ENCODE assay signal across 12 cellular contexts in the genomic region with DNA sequence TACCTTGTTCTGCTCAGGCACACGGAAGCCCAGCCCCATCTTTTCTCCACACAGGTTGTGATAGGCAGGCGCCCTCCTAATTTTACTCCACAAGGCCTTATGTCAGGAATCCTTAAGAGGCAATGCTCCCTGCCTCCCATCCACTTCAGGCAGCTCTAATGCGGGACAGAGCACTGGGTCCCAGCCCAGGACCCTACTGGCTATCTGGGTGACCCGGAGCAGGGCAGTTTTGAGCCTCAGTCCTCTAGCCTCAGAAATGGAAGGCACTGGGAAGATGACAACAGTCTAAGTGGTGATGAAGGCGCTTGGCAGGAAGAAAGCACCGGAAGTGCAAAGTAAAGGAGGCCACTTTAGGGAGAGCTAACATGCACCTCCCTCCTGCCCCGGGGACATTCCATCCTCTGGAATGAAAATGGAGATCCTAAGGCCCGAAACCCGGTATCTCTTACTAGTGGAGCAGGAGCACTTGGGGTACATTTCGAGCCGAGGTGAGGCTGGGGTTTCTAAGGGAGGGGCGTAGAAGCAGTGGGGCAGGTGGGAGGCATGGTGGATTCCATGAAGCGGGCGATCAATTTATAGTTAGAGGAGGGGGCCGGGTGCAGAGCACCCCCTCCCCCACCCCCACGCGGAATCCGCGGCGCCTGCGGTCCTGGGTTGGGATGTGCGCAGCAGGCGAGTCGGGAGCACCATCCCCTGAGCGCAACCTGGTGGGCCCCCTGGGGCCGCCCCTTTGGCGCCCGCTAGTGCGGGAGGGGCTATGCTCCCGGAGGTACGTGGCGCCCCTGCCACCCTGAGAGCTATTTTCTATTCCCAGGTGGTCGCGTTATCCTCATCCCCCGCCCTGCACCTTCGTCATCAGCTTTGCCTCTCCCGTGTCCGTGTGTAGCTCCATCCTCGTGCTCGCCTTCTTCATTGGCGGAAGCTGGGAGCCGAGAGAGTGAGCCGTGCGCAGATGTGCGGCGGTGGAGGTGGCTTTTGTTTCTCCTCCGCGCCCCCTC. TPM values are rescaled to one million over a fixed set of nuclear protein-coding genes. Genes with fewer than 3 reads are reported as not detected.
DNase-seq lines count a peak whose midpoint lies in the region; ATAC-seq and TF ChIP-seq lines count a peak whose summit lies in the region.
"Had no signal": no experiment of that assay in that cellular context is flagged by ENCODE, and none has a peak within 500 bp of the region (broad histone marks: within the 10 kb centered on the region; RNA-seq: fewer than 3 reads in every experiment).

No MANE protein-coding gene starts in this region.

- no peaks in the 10 kb centered on the region for H3K36me3 ChIP-seq in CD8-positive, alpha-beta memory T cell (ENCODE audit: insufficient read depth, low read length)
- no peaks in the 10 kb centered on the region for H3K36me3 ChIP-seq in smooth muscle cell (ENCODE audit: low read depth)
- H3K36me3 ChIP-seq: ascending aorta, heart left ventricle, prostate gland had no signal

- no peaks in the 10 kb centered on the region for H3F3A ChIP-seq in smooth muscle cell (ENCODE audit: low read depth)

- no peak for TF ChIP-seq CTCF in smooth muscle cell (IDR thresholded peaks at IDR 0.05; ENCODE audit: borderline replicate concordance, insufficient read depth, poor library complexity, severe bottlenecking)

- in situ Hi-C loops in KBM-7 (cut with MboI; ENCODE audit: low pct_unique_long_range_greater_than_20kb, low sequenced_read_pairs): no loop called here

- H3K4me2 ChIP-seq in smooth muscle cell: peak overlapping the region; percentile 57

- peaks cover 8 to 16% of the 10 kb centered on the region in 2 donors for H3K27me3 Mint-ChIP-seq in CD8-positive, alpha-beta memory T cell
- peaks cover 24% of the 10 kb centered on the region for H3K27me3 Mint-ChIP-seq in T-helper 2 cell treated with Interferon-gamma antibody and Interleukin-4, amounts not matched to agents 5 μg/mL and 100 μg/mL, for 36 hours (ENCODE audit: low read depth)

- H3K9me3 Mint-ChIP-seq in CD8-positive, alpha-beta memory T cell: no peaks in the 10 kb centered on the region
- no peaks in the 10 kb centered on the region for H3K9me3 Mint-ChIP-seq in T-helper 2 cell treated with Interferon-gamma antibody and Interleukin-4, amounts not matched to agents 5 μg/mL and 100 μg/mL, for 36 hours

- H3K4me1 ChIP-seq in CD8-positive, alpha-beta memory T cell (ENCODE audit: insufficient read depth, low read length): peaks cover 27% of the 10 kb centered on the region
- peaks cover 5% of the 10 kb centered on the region for H3K4me1 ChIP-seq in smooth muscle cell (ENCODE audit: low read depth)

- H2AFZ ChIP-seq in smooth muscle cell (ENCODE audit: low read depth): no peak overlapping the region

- H3K4me3 Mint-ChIP-seq in CD8-positive, alpha-beta memory T cell: peak overlapping the region; percentile 84 to 94 (median 90)
- H3K4me3 Mint-ChIP-seq in T-helper 2 cell treated with Interferon-gamma antibody and Interleukin-4, amounts not matched to agents 5 μg/mL and 100 μg/mL, for 36 hours: peak overlapping the region; percentile 82

- H3K27me3 ChIP-seq in CD8-positive, alpha-beta memory T cell (ENCODE audit: insufficient read depth, low read length, poor library complexity, severe bottlenecking): peaks cover 5% of the 10 kb centered on the region
- H3K27me3 ChIP-seq in smooth muscle cell (ENCODE audit: low read depth): peaks cover 100% of the 10 kb centered on the region

- H3K9ac ChIP-seq in smooth muscle cell (ENCODE audit: low read depth): no peak overlapping the region

- CTCF ChIA-PET in CD8-positive, alpha-beta memory T cell (lab: Charles Lee): interaction anchor here (0.6 to 1.9 kb wide), 7 partner anchors 9 to 289 kb away, joined by 3 to 8 read pairs (median 3); no protein-coding TSS in a partner anchor

- 20% methylated on average over 30 of the region's 48 CpGs for WGBS in smooth muscle cell (ENCODE audit: low lambda C conversion rate)

- peak overlapping the region; percentile 67 for H3K4me3 ChIP-seq in CD8-positive, alpha-beta memory T cell (ENCODE audit: low read length)
- H3K4me3 ChIP-seq in smooth muscle cell: no peak overlapping the region
- H3K4me3 ChIP-seq: prostate gland had no signal

- H3K79me2 ChIP-seq in smooth muscle cell (ENCODE audit: low read depth): no peaks in the 10 kb centered on the region

- no peak for ATAC-seq in HG02852 (IDR thresholded peaks at IDR 0.05; ENCODE audit: unreplicated experiment)
- ATAC-seq: heart left ventricle had no signal

- H3K9me3 ChIP-seq in CD8-positive, alpha-beta memory T cell (ENCODE audit: low read length): no peaks in the 10 kb centered on the region
- no peaks in the 10 kb centered on the region for H3K9me3 ChIP-seq in smooth muscle cell (replicated peaks; ENCODE audit: low read depth)
- H3K9me3 ChIP-seq: ascending aorta, heart left ventricle, prostate gland had no signal

- DNase-seq in CD8-positive, alpha-beta memory T cell: peak in 3 of 5 donors; percentile 25 to 62 (median 40)
- no peak for DNase-seq in T-helper 2 cell treated with Interferon-gamma antibody and Interleukin-4, amounts not matched to agents 5 μg/mL and 100 μg/mL, for 36 hours (ENCODE audit: low spot score)
- peak; percentile 9 for DNase-seq in effector CD4-positive, alpha-beta T cell
- DNase-seq in smooth muscle cell (lab: John Stamatoyannopoulos, UW; ENCODE audit: unreplicated experiment) (no peak), HUDEP-2 (lab: John Stamatoyannopoulos, UW; ENCODE audit: unreplicated experiment in 76 of 76) (no peak), KBM-7 (no peak), activated gamma-delta T cell (lab: John Stamatoyannopoulos, UW) (no peak)
- DNase-seq: heart left ventricle had no signal

- H3K36me3 Mint-ChIP-seq in CD8-positive, alpha-beta memory T cell: peaks cover 0 to 21% (median 3%) of the 10 kb centered on the region in 3 donors
- H3K36me3 Mint-ChIP-seq in T-helper 2 cell treated with Interferon-gamma antibody and Interleukin-4, amounts not matched to agents 5 μg/mL and 100 μg/mL, for 36 hours (ENCODE audit: low read depth): no peaks in the 10 kb centered on the region

- peak overlapping the region in 7 of 8 donors; percentile 69 to 95 (median 87) for H3K27ac Mint-ChIP-seq in CD8-positive, alpha-beta memory T cell
- H3K27ac Mint-ChIP-seq in T-helper 2 cell treated with Interferon-gamma antibody and Interleukin-4, amounts not matched to agents 5 μg/mL and 100 μg/mL, for 36 hours: peak overlapping the region; percentile 80

- H4K20me1 ChIP-seq in smooth muscle cell (ENCODE audit: low read depth): no peaks in the 10 kb centered on the region

- peaks cover 31 to 51% (median 43%) of the 10 kb centered on the region in 3 donors for H3K4me1 Mint-ChIP-seq in CD8-positive, alpha-beta memory T cell
- H3K4me1 Mint-ChIP-seq in T-helper 2 cell treated with Interferon-gamma antibody and Interleukin-4, amounts not matched to agents 5 μg/mL and 100 μg/mL, for 36 hours (ENCODE audit: low read depth): peaks cover 37% of the 10 kb centered on the region

- POLR2A ChIA-PET in CD8-positive, alpha-beta memory T cell (lab: Charles Lee): interaction anchor here (1.3 to 1.4 kb wide), 2 partner anchors 19 to 20 kb away, joined by 4 read pairs; a partner anchor contains a TSS

- H3K27ac ChIP-seq in CD8-positive, alpha-beta memory T cell (ENCODE audit: low read depth, low read length): peak overlapping the region; percentile 61
- H3K27ac ChIP-seq in smooth muscle cell (ENCODE audit: low read depth): no peak overlapping the region
- H3K27ac ChIP-seq: ascending aorta, heart left ventricle, prostate gland had no signal

RNA-seq across cellular contexts. Expression of a gene that starts 4.9 kb away (rescaled TPM):
- total RNA-seq in CD8-positive, alpha-beta memory T cell: 10 to 100 TPM; 17.9 to 18.6 TPM
- polyA plus RNA-seq in CD8-positive, alpha-beta memory T cell: 60.7 TPM
- 0.81 and 5.9 TPM in 2 replicates for total RNA-seq in smooth muscle cell
- 0.50 and 2.3 TPM in 2 replicates for polyA plus RNA-seq in smooth muscle cell

RNA-seq across cellular contexts. Expression of a gene that starts 5.2 kb away (rescaled TPM):
- 10 to 100 TPM; 41.0 to 46.8 TPM for total RNA-seq in CD8-positive, alpha-beta memory T cell
- polyA plus RNA-seq in CD8-positive, alpha-beta memory T cell: not detected
- not detected in 2 replicates for total RNA-seq in smooth muscle cell
- 0.40 TPM in 1 of 2 replicates, not detected in the other for polyA plus RNA-seq in smooth muscle cell

RNA-seq across cellular contexts. Expression of a gene that starts 7.0 kb away (rescaled TPM):
- 1 to 10 TPM; 4.8 to 5.5 TPM for total RNA-seq in CD8-positive, alpha-beta memory T cell
- not detected for polyA plus RNA-seq in CD8-positive, alpha-beta memory T cell
- total RNA-seq in smooth muscle cell: not detected in 2 replicates
- not detected in 2 replicates for polyA plus RNA-seq in smooth muscle cell
- total RNA-seq: ascending aorta had no signal
- polyA plus RNA-seq: heart left ventricle had no signal

RNA-seq across cellular contexts. Expression of a gene that starts 11.0 kb away (rescaled TPM):
- total RNA-seq in CD8-positive, alpha-beta memory T cell: not detected
- polyA plus RNA-seq in CD8-positive, alpha-beta memory T cell: not detected
- total RNA-seq in smooth muscle cell: not detected in 2 replicates
- polyA plus RNA-seq in smooth muscle cell: not detected in 2 replicates
- total RNA-seq: ascending aorta, heart left ventricle, prostate gland, subcutaneous adipose tissue had no signal
- polyA plus RNA-seq: heart left ventricle had no signal

RNA-seq across cellular contexts. Expression of a gene that starts 19.6 kb away (rescaled TPM):
- 10 to 100 TPM; 85.4 to 93.8 TPM for total RNA-seq in CD8-positive, alpha-beta memory T cell
- 181 TPM for polyA plus RNA-seq in CD8-positive, alpha-beta memory T cell
- total RNA-seq in smooth muscle cell: 0.76 and 4.3 TPM in 2 replicates
- polyA plus RNA-seq in smooth muscle cell: 11.7 and 12.8 TPM in 2 replicates

Comparison
In these comparisons a context has a peak if more than half of its experiments do, and no peak if none do; other contexts are left out.
1. DNase-seq: peak in CD8-positive, alpha-beta memory T cell (3 of 5) and effector CD4-positive, alpha-beta T cell (single experiment); none in T-helper 2 cell treated with Interferon-gamma antibody and Interleukin-4, amounts not matched to agents 5 μg/mL and 100 μg/mL, for 36 hours (single experiment), smooth muscle cell (single experiment), HUDEP-2 (0 of 76), KBM-7 (single experiment) and activated gamma-delta T cell (single experiment).
2. RNA of a gene that starts 5.2 kb away (total RNA-seq): 41.0 to 46.8 TPM in CD8-positive, alpha-beta memory T cell; not detected in smooth muscle cell; every median in the first group is over 10 times any median in the second.